ENCODE assay signal across 8 cellular contexts in the genomic region with DNA sequence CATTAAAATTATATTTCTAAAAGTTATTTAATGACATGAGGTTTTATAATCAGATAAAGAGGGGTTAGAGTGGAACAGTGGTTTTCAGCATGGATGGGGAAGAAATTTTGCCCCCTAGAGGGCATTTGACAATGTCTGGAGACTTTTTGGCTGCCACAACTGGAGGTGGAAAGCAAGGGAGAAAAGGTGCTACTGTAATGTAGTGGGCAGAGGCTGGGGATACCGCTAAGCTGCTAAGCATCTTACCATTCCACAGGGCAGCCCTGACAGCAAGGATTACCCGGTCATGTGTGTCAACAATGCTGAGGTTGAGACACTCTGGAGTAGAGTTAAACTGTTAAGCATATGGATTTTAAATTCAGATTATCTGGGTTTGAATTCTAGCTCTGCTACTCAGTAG.
A peak's percentile ranks its signal among the peaks of the same experiment; 100 is the strongest.
DNase-seq lines count a peak whose midpoint lies in the region; ATAC-seq and TF ChIP-seq lines count a peak whose summit lies in the region.

No MANE protein-coding gene starts in this region.

- ATAC-seq in GM18861 (IDR thresholded peaks at IDR 0.05; ENCODE audit: unreplicated experiment) (peak; percentile 42), GM18907 (IDR thresholded peaks at IDR 0.05; ENCODE audit: unreplicated experiment) (no peak), HG03108 (IDR thresholded peaks at IDR 0.05; ENCODE audit: unreplicated experiment) (no peak)

- H3K4me3 ChIP-seq in AG04449 (ENCODE audit: low read depth, low read length) (no peak overlapping the region), fibroblast of mammary gland (ENCODE audit: control insufficient read depth, low read depth, low read length) (no peak overlapping the region)

- CTCF ChIA-PET in AG04449 (lab: Yijun Ruan, JAX), result interaction anchor here (0.8 to 10.9 kb wide), 18 partner anchors 9 to 252 kb away, joined by 3 to 292 read pairs (median 5); a partner anchor contains a TSS

- POLR2A ChIA-PET in AG04449 (lab: Yijun Ruan, JAX), result no interaction called here

- TF ChIP-seq CTCF in AG04449 (IDR thresholded peaks at IDR 0.05; ENCODE audit: insufficient read depth, low read length, missing control alignments) (peak; percentile 60), fibroblast of mammary gland (conservative IDR thresholded peaks at IDR 0.05; ENCODE audit: control insufficient read depth, insufficient read depth, low read depth, low read length) (peak; percentile 74)

- DNase-seq in AG04449 (ENCODE audit: low read depth, low spot score) (no peak), NCI-H82 treated with DMSO at 0.1 percent for 48 hours (lab: John Stamatoyannopoulos, UW; ENCODE audit: unreplicated experiment) (peak; percentile 93), fibroblast of mammary gland (ENCODE audit: low read depth) (peak; percentile 30), hepatic stellate cell (ENCODE audit: low spot score) (no peak), DMS153 treated with DMSO at 0.1 percent for 48 hours (lab: John Stamatoyannopoulos, UW; ENCODE audit: unreplicated experiment) (no peak)

Comparison
In these comparisons a context has a peak if more than half of its experiments do, and no peak if none do; other contexts are left out.
1. DNase-seq: peak in NCI-H82 treated with DMSO at 0.1 percent for 48 hours (single experiment) and fibroblast of mammary gland (single experiment); none in AG04449 (single experiment), hepatic stellate cell (single experiment) and DMS153 treated with DMSO at 0.1 percent for 48 hours (single experiment).